ENCODE assay signal across 1 cellular context in genomic region chr3:193764959-193765358, GRCh38.
TF ChIP-seq lines count a peak whose summit lies in the region.

No MANE protein-coding gene starts in this region.

TF ChIP-seq in SK-N-SH, 30 proteins besides CTCF, POLR2A, EP300 and RAD21 (continued from another document):
- TF ChIP-seq USF2 (IDR thresholded peaks at IDR 0.05; ENCODE audit: borderline replicate concordance, low read depth, low read length), result no peak
- TF ChIP-seq FOXJ3 (CRISPR knock-in tag; IDR thresholded peaks at IDR 0.05), result no peak
- no peak for TF ChIP-seq GATA2 (CRISPR knock-in tag; IDR thresholded peaks at IDR 0.05)
- TF ChIP-seq USF1 (IDR thresholded peaks at IDR 0.05; ENCODE audit: borderline replicate concordance, low read depth), result no peak
- no peak for TF ChIP-seq MAX (IDR thresholded peaks at IDR 0.05; ENCODE audit: low read depth)
- TF ChIP-seq MXI1 (IDR thresholded peaks at IDR 0.05; ENCODE audit: low read depth, low read length), result no peak
- TF ChIP-seq RXRA (IDR thresholded peaks at IDR 0.05; ENCODE audit: borderline replicate concordance, low read depth), result no peak
- TF ChIP-seq MEF2A (IDR thresholded peaks at IDR 0.05; ENCODE audit: borderline replicate concordance, low read depth), result no peak
- TF ChIP-seq NFIC (IDR thresholded peaks at IDR 0.05; ENCODE audit: borderline replicate concordance), result no peak
- no peak for TF ChIP-seq RCOR1 (IDR thresholded peaks at IDR 0.05; ENCODE audit: low read length)
- TF ChIP-seq REST (IDR thresholded peaks at IDR 0.05; ENCODE audit: low read depth, low read length), result no peak
- TF ChIP-seq FOXM1 (IDR thresholded peaks at IDR 0.05; ENCODE audit: low read depth), result no peak
